ENCODE assay signal across 8 cellular contexts in the genomic region with DNA sequence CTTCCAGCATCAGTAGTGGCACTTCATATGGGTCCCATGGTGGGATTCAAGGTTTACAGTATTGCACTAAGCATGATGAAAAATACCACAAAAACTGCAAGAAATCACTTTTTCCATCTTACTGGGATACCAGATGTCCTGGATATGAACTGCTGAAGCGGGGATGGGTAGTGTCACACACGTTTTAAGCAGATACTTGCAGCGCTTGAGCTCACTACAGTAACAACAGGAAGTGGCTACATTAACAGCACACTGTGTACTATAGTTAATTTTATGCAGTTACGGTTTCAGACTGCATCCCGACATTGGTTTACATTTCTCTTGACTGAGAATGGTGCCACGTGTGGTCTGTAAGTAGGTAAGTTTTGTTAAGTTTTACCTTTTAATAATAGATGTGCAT. TPM values are rescaled to one million over a fixed set of nuclear protein-coding genes. Genes with fewer than 3 reads are reported as not detected.
A peak's percentile ranks its signal among the peaks of the same experiment; 100 is the strongest.
DNase-seq lines count a peak whose midpoint lies in the region; ATAC-seq, FAIRE-seq and TF ChIP-seq lines count a peak whose summit lies in the region.

No MANE protein-coding gene starts in this region.

- FAIRE-seq in GM19239 (lab: Jason Lieb, UNC): peak; percentile 77
- FAIRE-seq in small intestine (lab: Jason Lieb, UNC): no peak

- peak overlapping the region; percentile 63 to 94 for H3K27ac ChIP-seq in small intestine (ENCODE audit: low read depth in 1 of 2, low read length in 1 of 2)
- no peak overlapping the region for H3K27ac ChIP-seq in esophagus muscularis mucosa (replicated peaks in 1 of 4)

- no peak for TF ChIP-seq POLR2A in esophagus muscularis mucosa (IDR thresholded peaks at IDR 0.05; ENCODE audit: low read depth)

- H3K4me3 ChIP-seq in small intestine (ENCODE audit: low read depth in 1 of 2, low read length in 2 of 2) (no peak overlapping the region), esophagus muscularis mucosa (no peak overlapping the region)

- H3K9me3 ChIP-seq in small intestine (ENCODE audit: control insufficient read depth, low read depth) (no peaks in the 10 kb centered on the region), esophagus muscularis mucosa (no peaks in the 10 kb centered on the region)

- no peak for TF ChIP-seq EP300 in esophagus muscularis mucosa (IDR thresholded peaks at IDR 0.05)

- H3K27me3 Mint-ChIP-seq in nephron progenitor cell (ENCODE audit: low read depth, poor library complexity): peaks cover 12% of the 10 kb centered on the region

- peak; percentile 27 for ATAC-seq in HG02884 (IDR thresholded peaks at IDR 0.05; ENCODE audit: unreplicated experiment)

- H3K36me3 Mint-ChIP-seq in nephron progenitor cell (ENCODE audit: low read depth): peaks cover 44% of the 10 kb centered on the region

- TF ChIP-seq CTCF in nephron progenitor cell (IDR thresholded peaks at IDR 0.05) (no peak), esophagus muscularis mucosa (IDR thresholded peaks at IDR 0.05) (no peak)

- H3K4me3 Mint-ChIP-seq in nephron progenitor cell: no peak overlapping the region

- 49 to 80% (median 52%) methylated on average over 6 of the region's 6 CpGs for WGBS in small intestine, 3 donors
- 60% methylated on average over 6 of the region's 6 CpGs for WGBS in esophagus muscularis mucosa

- intact Hi-C loops in esophagus muscularis mucosa (cut with DNase I): no loop called here

- H3K27ac Mint-ChIP-seq in nephron progenitor cell: no peak overlapping the region

- no peaks in the 10 kb centered on the region for H3K9me3 Mint-ChIP-seq in nephron progenitor cell

- H3K4me1 Mint-ChIP-seq in nephron progenitor cell: peaks cover 32% of the 10 kb centered on the region

- no peaks in the 10 kb centered on the region for H3K36me3 ChIP-seq in small intestine (ENCODE audit: control insufficient read depth in 2 of 2, insufficient read depth in 2 of 2, low read length in 2 of 2)
- H3K36me3 ChIP-seq in esophagus muscularis mucosa: peaks cover 2 to 27% (median 17%) of the 10 kb centered on the region in 4 donors

- no peaks in the 10 kb centered on the region for H3K27me3 ChIP-seq in small intestine (ENCODE audit: control insufficient read depth in 2 of 2, insufficient read depth in 2 of 2, low read length in 2 of 2)
- H3K27me3 ChIP-seq in esophagus muscularis mucosa: no peaks in the 10 kb centered on the region

- H3K4me1 ChIP-seq in small intestine (ENCODE audit: control insufficient read depth in 2 of 2, insufficient read depth in 1 of 2, low read depth in 1 of 2, low read length in 1 of 2) (peaks cover 11 to 18% of the 10 kb centered on the region in 2 donors), esophagus muscularis mucosa (peaks cover 22 to 29% (median 27%) of the 10 kb centered on the region in 4 donors)

- DNase-seq in GM19239 (ENCODE audit: insufficient read length, low spot score) (no peak), T-helper 9 cell (peak; percentile 27), small intestine (peak; percentile 67), NCI-H2171 (lab: John Stamatoyannopoulos, UW) (no peak), NCI-H128 (lab: John Stamatoyannopoulos, UW; ENCODE audit: unreplicated experiment) (no peak), nephron progenitor cell (no peak), esophagus muscularis mucosa (ENCODE audit: extremely low spot score) (no peak)

RNA-seq across cellular contexts. Expression of a gene that starts 3.5 kb away (rescaled TPM):
- 100 to 1,000 TPM in 2 of 3 donors, 10 to 100 TPM in 1; 64.5 to 434 (median 132) TPM for polyA plus RNA-seq in small intestine
- total RNA-seq in esophagus muscularis mucosa: 10 to 100 TPM in 2 of 4 donors, 1 to 10 TPM in 2; 6.1 to 21.2 (median 9.8) TPM

RNA-seq across cellular contexts. Expression of a gene that starts 14.2 kb away (rescaled TPM):
- polyA plus RNA-seq in small intestine: 10 to 100 TPM in 2 of 3 donors, 1 to 10 TPM in 1; 5.4 to 16.8 (median 14.4) TPM
- 10 to 100 TPM; 13.3 to 29.0 (median 23.4) TPM for total RNA-seq in esophagus muscularis mucosa

Comparison
In these comparisons a context has a peak if more than half of its experiments do, and no peak if none do; other contexts are left out.
1. DNase-seq: peak in T-helper 9 cell (single experiment) and small intestine (single experiment); none in GM19239 (single experiment), NCI-H2171 (single experiment), NCI-H128 (single experiment), nephron progenitor cell (single experiment) and esophagus muscularis mucosa (single experiment).
2. H3K27ac ChIP-seq: peak in small intestine (2 of 2); none in esophagus muscularis mucosa (0 of 4).